11 cellular contexts compared by ENCODE assay signal in genomic region chr3:74074700-74075099, GRCh38.
"Had no signal": no experiment of that assay in that cellular context is flagged by ENCODE, and none has a peak within 500 bp of the region (broad histone marks: within the 10 kb centered on the region; RNA-seq: fewer than 3 reads in every experiment).

No MANE protein-coding gene starts in this region.

- FAIRE-seq: H1, H54 had no signal

- H3K4me3 ChIP-seq: GM23248, GM23338, HAP-1 had no signal

- H3K36me3 ChIP-seq: HAP-1 had no signal

- H3K27ac ChIP-seq: GM23248 had no signal

- H3K9ac ChIP-seq: GM23248 had no signal

- H3K4me2 ChIP-seq: GM23338 had no signal

- ATAC-seq: GM23338, HCT116 had no signal

- H3K9me3 ChIP-seq: HAP-1 had no signal

- H2AFZ ChIP-seq: GM23248, GM23338 had no signal

- DNase-seq: GM23248, GOT3, H7, H9, HCEC 1CT, HFFc6 had no signal
